2 cellular contexts compared by ENCODE assay signal in the genomic region with DNA sequence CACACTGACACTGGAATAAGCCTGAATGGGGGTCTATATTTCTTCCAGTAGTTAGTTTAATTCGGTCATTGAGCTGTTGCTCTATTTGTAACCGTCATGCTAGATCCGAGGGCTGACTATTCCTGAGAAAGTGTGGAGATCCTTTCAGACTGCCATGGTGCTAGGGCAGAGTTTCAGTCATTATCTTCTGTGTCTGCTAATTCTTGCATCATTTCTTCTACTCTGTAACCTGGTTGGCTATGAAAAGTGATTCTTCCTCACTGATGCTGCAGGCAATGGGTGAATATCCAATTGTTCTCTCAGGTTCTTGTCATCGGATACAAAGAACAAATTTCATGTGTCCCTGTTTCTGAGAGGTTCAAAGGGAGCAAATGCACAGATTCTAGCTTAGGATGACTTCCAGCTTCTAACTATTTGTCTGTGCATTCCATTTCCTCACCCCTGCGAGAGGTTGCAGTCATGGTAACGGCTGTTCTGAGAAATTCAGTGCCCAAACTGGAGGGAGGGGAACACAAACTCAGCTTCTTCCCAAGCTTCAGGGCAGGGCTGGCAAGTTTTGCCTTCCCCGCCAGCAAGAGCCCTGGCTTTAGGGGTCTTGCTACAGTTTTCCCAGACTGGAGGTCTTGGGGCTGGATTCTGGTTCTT.
TF ChIP-seq lines count a peak whose summit lies in the region.

No MANE protein-coding gene starts in this region.

TF ChIP-seq in SK-N-SH, 30 proteins besides CTCF, POLR2A, EP300 and RAD21:
- TF ChIP-seq FOXM1 (IDR thresholded peaks at IDR 0.05; ENCODE audit: low read depth) (no peak), RFX5 (IDR thresholded peaks at IDR 0.05; ENCODE audit: low read length) (no peak), SIN3A (IDR thresholded peaks at IDR 0.05; ENCODE audit: borderline replicate concordance, low read depth, low read length) (no peak), PBX3 (IDR thresholded peaks at IDR 0.05) (no peak), MXI1 (IDR thresholded peaks at IDR 0.05; ENCODE audit: low read depth, low read length) (no peak), TAF1 (IDR thresholded peaks at IDR 0.05; ENCODE audit: borderline replicate concordance, low read depth, low read length) (no peak), EZH2phosphoT487 (IDR thresholded peaks at IDR 0.05; ENCODE audit: borderline replicate concordance, low read depth) (no peak), MAX (IDR thresholded peaks at IDR 0.05; ENCODE audit: low read depth) (no peak), TCF12 (IDR thresholded peaks at IDR 0.05) (no peak), MEF2A (IDR thresholded peaks at IDR 0.05; ENCODE audit: borderline replicate concordance, low read depth) (no peak), ZBTB33 (IDR thresholded peaks at IDR 0.05; ENCODE audit: borderline replicate concordance, low read depth) (no peak), USF1 (IDR thresholded peaks at IDR 0.05; ENCODE audit: borderline replicate concordance, low read depth) (no peak), GATA2 (CRISPR knock-in tag; IDR thresholded peaks at IDR 0.05) (no peak), JUND (IDR thresholded peaks at IDR 0.05) (no peak), FOSL2 (IDR thresholded peaks at IDR 0.05; ENCODE audit: borderline replicate concordance, low read depth) (no peak), YY1 (IDR thresholded peaks at IDR 0.05; ENCODE audit: low read depth) (no peak), RCOR1 (IDR thresholded peaks at IDR 0.05; ENCODE audit: low read length) (no peak), GABPA (IDR thresholded peaks at IDR 0.05; ENCODE audit: low read depth) (no peak)
- TF ChIP-seq, protein P1, sequence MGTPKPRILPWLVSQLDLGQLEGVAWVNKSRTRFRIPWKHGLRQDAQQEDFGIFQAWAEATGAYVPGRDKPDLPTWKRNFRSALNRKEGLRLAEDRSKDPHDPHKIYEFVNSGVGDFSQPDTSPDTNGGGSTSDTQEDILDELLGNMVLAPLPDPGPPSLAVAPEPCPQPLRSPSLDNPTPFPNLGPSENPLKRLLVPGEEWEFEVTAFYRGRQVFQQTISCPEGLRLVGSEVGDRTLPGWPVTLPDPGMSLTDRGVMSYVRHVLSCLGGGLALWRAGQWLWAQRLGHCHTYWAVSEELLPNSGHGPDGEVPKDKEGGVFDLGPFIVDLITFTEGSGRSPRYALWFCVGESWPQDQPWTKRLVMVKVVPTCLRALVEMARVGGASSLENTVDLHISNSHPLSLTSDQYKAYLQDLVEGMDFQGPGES (IDR thresholded peaks at IDR 0.05; ENCODE audit: low read depth, low read length), result no peak
- TF ChIP-seq, protein P2, sequence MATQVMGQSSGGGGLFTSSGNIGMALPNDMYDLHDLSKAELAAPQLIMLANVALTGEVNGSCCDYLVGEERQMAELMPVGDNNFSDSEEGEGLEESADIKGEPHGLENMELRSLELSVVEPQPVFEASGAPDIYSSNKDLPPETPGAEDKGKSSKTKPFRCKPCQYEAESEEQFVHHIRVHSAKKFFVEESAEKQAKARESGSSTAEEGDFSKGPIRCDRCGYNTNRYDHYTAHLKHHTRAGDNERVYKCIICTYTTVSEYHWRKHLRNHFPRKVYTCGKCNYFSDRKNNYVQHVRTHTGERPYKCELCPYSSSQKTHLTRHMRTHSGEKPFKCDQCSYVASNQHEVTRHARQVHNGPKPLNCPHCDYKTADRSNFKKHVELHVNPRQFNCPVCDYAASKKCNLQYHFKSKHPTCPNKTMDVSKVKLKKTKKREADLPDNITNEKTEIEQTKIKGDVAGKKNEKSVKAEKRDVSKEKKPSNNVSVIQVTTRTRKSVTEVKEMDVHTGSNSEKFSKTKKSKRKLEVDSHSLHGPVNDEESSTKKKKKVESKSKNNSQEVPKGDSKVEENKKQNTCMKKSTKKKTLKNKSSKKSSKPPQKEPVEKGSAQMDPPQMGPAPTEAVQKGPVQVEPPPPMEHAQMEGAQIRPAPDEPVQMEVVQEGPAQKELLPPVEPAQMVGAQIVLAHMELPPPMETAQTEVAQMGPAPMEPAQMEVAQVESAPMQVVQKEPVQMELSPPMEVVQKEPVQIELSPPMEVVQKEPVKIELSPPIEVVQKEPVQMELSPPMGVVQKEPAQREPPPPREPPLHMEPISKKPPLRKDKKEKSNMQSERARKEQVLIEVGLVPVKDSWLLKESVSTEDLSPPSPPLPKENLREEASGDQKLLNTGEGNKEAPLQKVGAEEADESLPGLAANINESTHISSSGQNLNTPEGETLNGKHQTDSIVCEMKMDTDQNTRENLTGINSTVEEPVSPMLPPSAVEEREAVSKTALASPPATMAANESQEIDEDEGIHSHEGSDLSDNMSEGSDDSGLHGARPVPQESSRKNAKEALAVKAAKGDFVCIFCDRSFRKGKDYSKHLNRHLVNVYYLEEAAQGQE (IDR thresholded peaks at IDR 0.05; ENCODE audit: low read depth, low read length), result no peak

TF ChIP-seq in H1, 55 proteins besides CTCF, POLR2A, EP300 and RAD21:
- TF ChIP-seq SRF (IDR thresholded peaks at IDR 0.05; ENCODE audit: low read depth, low read length) (no peak), CEBPB (IDR thresholded peaks at IDR 0.05; ENCODE audit: low read depth, low read length) (0 out of 2 replicates have a peak, but pooled peaks have one; percentile 17)
